10 cellular contexts compared by ENCODE assay signal in genomic region chr19:55210120-55210493, GRCh38. TPM values are rescaled to one million over a fixed set of nuclear protein-coding genes. Genes with fewer than 3 reads are reported as not detected.
A peak's percentile ranks its signal among the peaks of the same experiment; 100 is the strongest.
DNase-seq lines count a peak whose midpoint lies in the region; ATAC-seq, FAIRE-seq and TF ChIP-seq lines count a peak whose summit lies in the region.
"Had no signal": no experiment of that assay in that cellular context is flagged by ENCODE, and none has a peak within 500 bp of the region (broad histone marks: within the 10 kb centered on the region; RNA-seq: fewer than 3 reads in every experiment).

No MANE protein-coding gene starts in this region.

- TF ChIP-seq CTCF in fibroblast of the aortic adventitia (IDR thresholded peaks at IDR 0.05; ENCODE audit: insufficient read depth, low read length), result no peak

- FAIRE-seq in RCC 7860 (lab: Jason Lieb, UNC), result no peak

- no peak for ATAC-seq in GM18502 (IDR thresholded peaks at IDR 0.05; ENCODE audit: poor library complexity, unreplicated experiment)

- peak; percentile 54 for DNase-seq in SHP77 treated with DMSO at 0.1 percent for 48 hours (lab: John Stamatoyannopoulos, UW)
- no peak for DNase-seq in SHP77 (lab: John Stamatoyannopoulos, UW)
- DNase-seq in RCC 7860 (ENCODE audit: low spot score), result peak; percentile 74
- DNase-seq in fibroblast of the aortic adventitia (ENCODE audit: low read depth), result peak; percentile 96
- peak; percentile 33 for DNase-seq in smooth muscle cell of the brain vasculature (ENCODE audit: low read depth, low spot score)
- DNase-seq in activated T-cell treated with anti-CD3 and anti-CD28 coated beads, Interleukin-2, amount 50 U/mL, for 48 hours, result no peak
- DNase-seq in DMS114 treated with DMSO at 0.1 percent for 48 hours (lab: John Stamatoyannopoulos, UW; ENCODE audit: unreplicated experiment), result no peak
- DNase-seq: stimulated activated CD4-positive, alpha-beta T cell treated with anti-CD3 and anti-CD28 coated beads, Interleukin-2, amount 100 ng/mL, for 48 hours had no signal

- no peak overlapping the region for H3K4me3 ChIP-seq in fibroblast of the aortic adventitia (ENCODE audit: low read depth, low read length)
- H3K4me3 ChIP-seq: BLaER1 treated with 17β-estradiol and CSF1 and Interleukin-3, amounts not matched to agents 10 nM and 100 nM had no signal

RNA-seq across cellular contexts. Expression of gene PTPRH, which starts 0.8 kb away (rescaled TPM):
- 6.5 and 7.8 TPM in 2 replicates for total RNA-seq in fibroblast of the aortic adventitia (ENCODE audit: low replicate concordance)

RNA-seq across cellular contexts. Expression of gene TMEM86B, which starts 18.5 kb away (rescaled TPM):
- 1.7 and 1.8 TPM in 2 replicates for total RNA-seq in fibroblast of the aortic adventitia (ENCODE audit: low replicate concordance)

RNA-seq across cellular contexts. Expression of gene SYT5, which starts 30.0 kb away (rescaled TPM):
- total RNA-seq in fibroblast of the aortic adventitia (ENCODE audit: low replicate concordance), result 0.45 TPM in 1 of 2 replicates, not detected in the other

RNA-seq across cellular contexts. Expression of gene DNAAF3, which starts 43.7 kb away (rescaled TPM):
- total RNA-seq in fibroblast of the aortic adventitia (ENCODE audit: low replicate concordance), result 0.33 and 1.5 TPM in 2 replicates

RNA-seq across cellular contexts. Expression of gene PPP6R1, which starts 48.7 kb away (rescaled TPM):
- 39.0 and 41.5 TPM in 2 replicates for total RNA-seq in fibroblast of the aortic adventitia (ENCODE audit: low replicate concordance)

Comparison
In these comparisons a context has a peak if more than half of its experiments do, and no peak if none do; other contexts are left out.
1. DNase-seq: peak in SHP77 treated with DMSO at 0.1 percent for 48 hours (single experiment), RCC 7860 (single experiment), fibroblast of the aortic adventitia (single experiment) and smooth muscle cell of the brain vasculature (single experiment); none in SHP77 (0 of 2), activated T-cell treated with anti-CD3 and anti-CD28 coated beads, Interleukin-2, amount 50 U/mL, for 48 hours (0 of 2) and DMS114 treated with DMSO at 0.1 percent for 48 hours (single experiment).